16 cellular contexts compared by ENCODE assay signal in the genomic region with DNA sequence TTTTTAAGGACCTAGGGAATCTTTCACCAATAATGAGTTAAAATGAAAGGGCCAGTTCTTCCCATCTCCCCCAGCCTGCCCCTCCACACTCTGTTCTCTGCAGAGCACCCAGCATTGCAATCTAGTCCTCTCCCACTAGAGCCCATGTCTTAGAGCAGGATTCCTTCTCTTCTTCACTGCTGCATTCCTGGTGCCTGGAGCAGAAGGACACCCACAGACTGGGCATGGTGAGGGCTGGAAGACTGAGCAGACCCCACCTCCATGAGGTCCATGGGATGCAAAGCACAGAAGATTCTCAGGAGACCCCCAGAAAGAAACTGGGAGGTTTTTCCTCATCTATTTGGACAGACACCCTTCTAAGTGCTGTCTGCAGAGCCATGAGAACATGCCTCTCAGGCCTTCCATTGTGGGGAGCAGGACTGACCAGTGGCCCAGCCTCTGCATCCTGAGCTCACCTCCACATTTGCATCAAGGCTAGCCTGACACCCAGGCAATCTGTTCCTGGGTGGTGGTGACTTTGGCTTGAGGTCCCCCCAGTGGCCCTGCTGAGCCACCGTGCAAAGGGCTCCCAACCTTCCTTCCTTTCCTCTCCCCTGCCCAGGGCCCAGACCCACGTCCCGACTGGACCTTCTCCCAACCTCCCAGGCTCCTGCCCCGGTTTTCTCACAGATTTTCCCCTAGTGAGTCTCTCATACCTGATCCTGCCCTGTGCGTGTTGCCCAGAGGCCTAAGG.
"Had no signal": no experiment of that assay in that cellular context is flagged by ENCODE, and none has a peak within 500 bp of the region (broad histone marks: within the 10 kb centered on the region; RNA-seq: fewer than 3 reads in every experiment).

No MANE protein-coding gene starts in this region.

- DNase-seq: activated CD4-positive, alpha-beta T cell treated with anti-CD3 and anti-CD28 coated beads, Interleukin-2, amount 10 ng/mL, durations not matched to agents 24 days and 14 days; activated CD4-positive, CD25-positive, alpha-beta regulatory T cell; activated CD8-positive, alpha-beta memory T cell treated with anti-CD3 and anti-CD28 coated beads, Interleukin-2, amount 50 U/mL, for 48 hours; activated naive CD4-positive, alpha-beta T cell; activated naive CD8-positive, alpha-beta T cell treated with anti-CD3 and anti-CD28 coated beads, Interleukin-2, amount 10 ng/mL, durations not matched to agents 7 days and 5 days; anterior cingulate cortex; dorsolateral prefrontal cortex; endodermal cell; left colon; mammary epithelial cell; occipital lobe; sigmoid colon; thyroid gland had no signal

- H3K4me1 ChIP-seq: breast epithelium, thyroid gland had no signal

- H3K4me3 ChIP-seq: breast epithelium, dorsolateral prefrontal cortex, gastroesophageal sphincter, psoas muscle, sigmoid colon, thyroid gland had no signal

- H3K36me3 ChIP-seq: breast epithelium, gastroesophageal sphincter, sigmoid colon, thyroid gland had no signal

- H3K9me3 ChIP-seq: gastroesophageal sphincter, sigmoid colon, thyroid gland had no signal

- H3K27ac ChIP-seq: breast epithelium, gastroesophageal sphincter, psoas muscle, thyroid gland had no signal

- H3K27me3 ChIP-seq: breast epithelium, dorsolateral prefrontal cortex, sigmoid colon, thyroid gland had no signal
